Comparison of ENCODE assay signal across 8 cellular contexts in genomic region chr11:104163100-104164027, GRCh38. TPM values are rescaled to one million over a fixed set of nuclear protein-coding genes. Genes with fewer than 3 reads are reported as not detected.
DNase-seq lines count a peak whose midpoint lies in the region; ATAC-seq, FAIRE-seq and TF ChIP-seq lines count a peak whose summit lies in the region.

No MANE protein-coding gene starts in this region.

- ATAC-seq in HG02588 (IDR thresholded peaks at IDR 0.05; ENCODE audit: unreplicated experiment) (peak; percentile 12), Right ventricle myocardium inferior (peak; percentile 37), pancreas (peak; percentile 49 to 74 (median 66)), HG03108 (IDR thresholded peaks at IDR 0.05; ENCODE audit: unreplicated experiment) (no peak)

- DNase-seq in DMS53 treated with DMSO at 0.1 percent for 48 hours (lab: John Stamatoyannopoulos, UW; ENCODE audit: unreplicated experiment), result peak; percentile 55
- no peak for DNase-seq in WERI-Rb-1
- peak; percentile 62 for DNase-seq in Right ventricle myocardium inferior (ENCODE audit: missing footprints)
- DNase-seq in pancreas, result peak in 5 of 6 donors; percentile 9 to 66 (median 55)
- no peak for DNase-seq in HCEC 1CT
- DNase-seq in SKM-1 treated with dmso at 0.1 percent for 144 hours (lab: John Stamatoyannopoulos, UW; ENCODE audit: unreplicated experiment), result no peak

- H3K9me3 ChIP-seq in WERI-Rb-1 (ENCODE audit: severe bottlenecking) (no peaks in the 10 kb centered on the region), pancreas (no peaks in the 10 kb centered on the region)

- H3K36me3 ChIP-seq in WERI-Rb-1 (no peaks in the 10 kb centered on the region), pancreas (no peaks in the 10 kb centered on the region)

- no peak for FAIRE-seq in pancreas (lab: Jason Lieb, UNC)

- H3K27ac ChIP-seq in WERI-Rb-1 (no peak overlapping the region), pancreas (peak overlapping the region; percentile 27 to 78 (median 70))

- peaks cover 0 to 5% (median 0%) of the 10 kb centered on the region in 3 donors for H3K4me1 ChIP-seq in pancreas

- intact Hi-C loops in Right ventricle myocardium inferior (cut with DNase I) (no loop called here), pancreas (cut with DNase I) (no loop called here)

- H3K4me3 ChIP-seq in WERI-Rb-1 (ENCODE audit: low read depth, low read length) (peak overlapping the region; percentile 48), pancreas (peak overlapping the region; percentile 47 to 66 (median 54))

- 1 to 2% methylated on average over 38 of the region's 38 CpGs for WGBS in pancreas, 2 donors

- TF ChIP-seq CTCF in WERI-Rb-1 (IDR thresholded peaks at IDR 0.05; ENCODE audit: low read depth, low read length) (no peak), pancreas (IDR thresholded peaks at IDR 0.05) (no peak)

- H3K27me3 ChIP-seq in WERI-Rb-1 (ENCODE audit: insufficient read depth, low read depth, severe bottlenecking), result no peaks in the 10 kb centered on the region
- no peaks in the 10 kb centered on the region for H3K27me3 ChIP-seq in pancreas

RNA-seq across cellular contexts. Expression of gene PDGFD, which starts 0.6 kb away (rescaled TPM):
- 9.0 TPM for total RNA-seq in Right ventricle myocardium inferior
- 10 to 100 TPM; 15.0 to 52.1 (median 20.2) TPM for total RNA-seq in pancreas
- 10 to 100 TPM in 1 of 2 donors, 1 to 10 TPM in 1; 9.9 to 23.5 TPM for polyA plus RNA-seq in pancreas

Comparison
In these comparisons a context has a peak if more than half of its experiments do, and no peak if none do; other contexts are left out.
1. DNase-seq: peak in DMS53 treated with DMSO at 0.1 percent for 48 hours (single experiment), Right ventricle myocardium inferior (single experiment) and pancreas (5 of 6); none in WERI-Rb-1 (single experiment), HCEC 1CT (single experiment) and SKM-1 treated with dmso at 0.1 percent for 144 hours (single experiment).